ENCODE assay signal across 26 cellular contexts in the genomic region with DNA sequence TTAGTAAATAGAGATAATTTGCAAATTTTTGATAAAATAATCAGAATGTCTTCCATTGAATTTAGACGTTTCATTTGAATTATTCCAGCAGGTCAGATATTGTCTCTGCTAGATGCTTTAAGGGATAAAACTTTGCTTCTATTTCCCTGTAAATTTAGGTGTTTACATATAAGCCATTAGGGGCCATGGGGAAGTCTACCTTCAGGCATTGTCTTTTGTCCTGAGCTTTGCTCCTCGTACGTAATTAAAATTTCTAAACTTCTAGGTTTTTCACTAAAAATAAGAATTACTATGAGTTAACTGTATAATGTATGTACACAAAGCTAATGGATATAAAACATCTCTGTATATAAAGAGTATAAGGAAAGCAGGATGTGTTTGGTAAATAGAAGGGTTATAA. TPM values are rescaled to one million over a fixed set of nuclear protein-coding genes. Genes with fewer than 3 reads are reported as not detected.
"Had no signal": no experiment of that assay in that cellular context is flagged by ENCODE, and none has a peak within 500 bp of the region (broad histone marks: within the 10 kb centered on the region; RNA-seq: fewer than 3 reads in every experiment).

No MANE protein-coding gene starts in this region.

- H3K9me3 ChIP-seq: ascending aorta, body of pancreas had no signal

- H3K27ac ChIP-seq: ascending aorta, body of pancreas, PC-9 had no signal

- H3K27me3 ChIP-seq: ascending aorta, body of pancreas had no signal

- H3K4me2 ChIP-seq: PC-9 had no signal

- DNase-seq: activated B cell treated with CpG ODN at 0.5 μM for 24 hours; activated CD4-positive, alpha-beta T cell treated with anti-CD3 and anti-CD28 coated beads for 1 hour; activated CD4-positive, alpha-beta T cell treated with anti-CD3 and anti-CD28 coated beads, Interleukin-2, amount 10 ng/mL, durations not matched to agents 24 days and 14 days; activated CD4-positive, alpha-beta T cell treated with anti-CD3 and anti-CD28 coated beads, Interleukin-2, amount 50 U/mL, for 48 hours; activated CD8-positive, alpha-beta memory T cell treated with anti-CD3 and anti-CD28 coated beads, Interleukin-2, amount 10 ng/mL, durations not matched to agents 7 days and 5 days; activated effector memory CD4-positive, alpha-beta T cell treated with anti-CD3 and anti-CD28 coated beads, Interleukin-2, amount 50 U/mL, for 16 hours; activated naive CD4-positive, alpha-beta T cell treated with Interleukin-2 at 50 U/mL for 16 hours; activated naive CD8-positive, alpha-beta T cell treated with anti-CD3 and anti-CD28 coated beads, Interleukin-2, amount 50 U/mL, for 24 hours; activated T-cell treated with anti-CD3 and anti-CD28 coated beads, Interleukin-2, amount 50 U/mL, for 4 hours; amniotic stem cell; body of pancreas; central memory CD4-positive, alpha-beta T cell; Karpas-422; NCI-H1048; NCI-H146; NCI-H2029; NCI-H345; NCI-H510A treated with DMSO at 0.1 percent for 48 hours; PC-9; SHP77 treated with DMSO at 0.1 percent for 48 hours; T-helper 17 cell; T-helper 9 cell had no signal

- H3K4me1 ChIP-seq: ascending aorta, body of pancreas had no signal

- FAIRE-seq: bronchial epithelial cell had no signal

- H3K36me3 ChIP-seq: ascending aorta had no signal

- H2AFZ ChIP-seq: PC-9 had no signal

- H3K4me3 ChIP-seq: ascending aorta, body of pancreas, PC-9 had no signal

RNA-seq across cellular contexts. Expression of gene CD69, which starts 24.1 kb away (rescaled TPM):
- total RNA-seq: bronchial epithelial cell, chondrocyte, PC-9, SK-MEL-5 had no signal

RNA-seq across cellular contexts. Expression of gene KLRF1, which starts 42.5 kb away (rescaled TPM):
- total RNA-seq: activated CD4-positive, alpha-beta T cell treated with anti-CD3 and anti-CD28 coated beads, Interleukin-2, amount 10 ng/mL, durations not matched to agents 24 days and 14 days; activated T-cell treated with anti-CD3 and anti-CD28 coated beads, Interleukin-2, amount 50 U/mL, for 4 hours; ascending aorta; body of pancreas; bronchial epithelial cell; chondrocyte; PC-9; SK-MEL-5 had no signal

RNA-seq across cellular contexts. Expression of gene CLECL1, which starts 51.9 kb away (rescaled TPM):
- total RNA-seq: ascending aorta, body of pancreas, bronchial epithelial cell, chondrocyte, PC-9, SK-MEL-5 had no signal
